26 cellular contexts compared by ENCODE assay signal in genomic region chr14:56133547-56133946, GRCh38. TPM values are rescaled to one million over a fixed set of nuclear protein-coding genes. Genes with fewer than 3 reads are reported as not detected.
DNase-seq lines count a peak whose midpoint lies in the region; ATAC-seq and TF ChIP-seq lines count a peak whose summit lies in the region.
"Had no signal": no experiment of that assay in that cellular context is flagged by ENCODE, and none has a peak within 500 bp of the region (broad histone marks: within the 10 kb centered on the region; RNA-seq: fewer than 3 reads in every experiment).

No MANE protein-coding gene starts in this region.

- H3K4me1 Mint-ChIP-seq in osteocyte (ENCODE audit: unreplicated experiment), result peaks cover 31% of the 10 kb centered on the region

- H3K9me3 Mint-ChIP-seq in osteocyte (ENCODE audit: unreplicated experiment), result no peaks in the 10 kb centered on the region
- H3K9me3 Mint-ChIP-seq: activated naive CD4-positive, alpha-beta T cell treated with anti-CD3 and anti-CD28 coated beads for 36 hours; activated T-cell treated with anti-CD3 and anti-CD28 coated beads, Interleukin-2, amount 50 U/mL, for 72 hours; immature natural killer cell; natural killer cell had no signal

- H3K27ac Mint-ChIP-seq in osteocyte (ENCODE audit: unreplicated experiment), result no peak overlapping the region
- H3K27ac Mint-ChIP-seq: activated CD4-positive, alpha-beta T cell treated with anti-CD3 and anti-CD28 coated beads for 36 hours; activated naive CD4-positive, alpha-beta T cell treated with anti-CD3 and anti-CD28 coated beads for 36 hours; activated T-cell treated with anti-CD3 and anti-CD28 coated beads, Interleukin-2, amount 50 U/mL, for 72 hours; natural killer cell; progenitor cell of endocrine pancreas had no signal

- no peaks in the 10 kb centered on the region for H3K9me3 ChIP-seq in BLaER1 treated with 17β-estradiol and CSF1 and Interleukin-3, amounts not matched to agents 10 nM and 100 nM (replicated peaks in 1 of 11)
- H3K9me3 ChIP-seq in KOPT-K1 (ENCODE audit: insufficient read depth, low read length, poor library complexity, severe bottlenecking), result no peaks in the 10 kb centered on the region
- H3K9me3 ChIP-seq in transverse colon, result no peaks in the 10 kb centered on the region

- H3K36me3 ChIP-seq in BLaER1 treated with 17β-estradiol and CSF1 and Interleukin-3, amounts not matched to agents 10 nM and 100 nM, result no peaks in the 10 kb centered on the region
- no peaks in the 10 kb centered on the region for H3K36me3 ChIP-seq in KOPT-K1 (ENCODE audit: insufficient read depth, low read length)
- no peaks in the 10 kb centered on the region for H3K36me3 ChIP-seq in transverse colon

- peaks cover 81 to 100% (median 89%) of the 10 kb centered on the region in 10 experiments for H3K4me1 ChIP-seq in BLaER1 treated with 17β-estradiol and CSF1 and Interleukin-3, amounts not matched to agents 10 nM and 100 nM
- H3K4me1 ChIP-seq in foreskin keratinocyte, result peaks cover 4% of the 10 kb centered on the region
- peaks cover 0 to 52% (median 14%) of the 10 kb centered on the region in 4 donors for H3K4me1 ChIP-seq in transverse colon

- ATAC-seq in foreskin keratinocyte (peak; percentile 48), HG03439 (IDR thresholded peaks at IDR 0.05; ENCODE audit: unreplicated experiment) (no peak), HG02798 (IDR thresholded peaks at IDR 0.05; ENCODE audit: poor library complexity, unreplicated experiment) (no peak)
- ATAC-seq: activated CD4-positive, alpha-beta T cell treated with anti-CD3 and anti-CD28 coated beads for 36 hours; activated T-cell treated with anti-CD3 and anti-CD28 coated beads, Interleukin-2, amount 50 U/mL, for 72 hours; left ventricle myocardium superior; natural killer cell; PC-3 had no signal

- in situ Hi-C loops in transverse colon (cut with MboI; ENCODE audit: low pct_ligation_motif_present in 1 of 4, low pct_unique_long_range_greater_than_20kb in 1 of 4, low sequenced_read_pairs in 3 of 4), result no loop called here

- no peaks in the 10 kb centered on the region for H3K27me3 Mint-ChIP-seq in osteocyte (ENCODE audit: unreplicated experiment)
- H3K27me3 Mint-ChIP-seq: progenitor cell of endocrine pancreas had no signal

- DNase-seq in NCI-H82 (lab: John Stamatoyannopoulos, UW) (peak; percentile 98), foreskin keratinocyte (no peak), osteocyte (ENCODE audit: extremely low spot score, unreplicated experiment) (no peak), transverse colon (no peak)
- DNase-seq: ACHN; activated CD4-positive, alpha-beta T cell treated with anti-CD3 and anti-CD28 coated beads for 36 hours; activated naive CD4-positive, alpha-beta T cell treated with anti-CD3 and anti-CD28 coated beads for 36 hours; activated T-cell treated with anti-CD3 and anti-CD28 coated beads, Interleukin-2, amount 50 U/mL, for 72 hours; amniotic stem cell; Calu3; erythroblast; foreskin fibroblast; H7; immature natural killer cell; Kasumi-1; left ventricle myocardium superior; midbrain; natural killer cell; NCI-H1930; NCI-H774; PC-3 had no signal

- H3K4me3 Mint-ChIP-seq in osteocyte (ENCODE audit: unreplicated experiment), result no peak overlapping the region
- H3K4me3 Mint-ChIP-seq: activated CD4-positive, alpha-beta T cell treated with anti-CD3 and anti-CD28 coated beads for 36 hours; activated naive CD4-positive, alpha-beta T cell treated with anti-CD3 and anti-CD28 coated beads for 36 hours; activated T-cell treated with anti-CD3 and anti-CD28 coated beads, Interleukin-2, amount 50 U/mL, for 72 hours; immature natural killer cell; natural killer cell had no signal

- H3K27me3 ChIP-seq in BLaER1 treated with 17β-estradiol and CSF1 and Interleukin-3, amounts not matched to agents 10 nM and 100 nM, result no peaks in the 10 kb centered on the region
- H3K27me3 ChIP-seq in foreskin keratinocyte, result peaks cover 29% of the 10 kb centered on the region
- no peaks in the 10 kb centered on the region for H3K27me3 ChIP-seq in transverse colon

- TF ChIP-seq CTCF in foreskin keratinocyte (conservative IDR thresholded peaks at IDR 0.05) (no peak), osteocyte (IDR thresholded peaks at IDR 0.05) (no peak), transverse colon (IDR thresholded peaks at IDR 0.05) (no peak)

- H3K9ac ChIP-seq in BLaER1 treated with 17β-estradiol and CSF1 and Interleukin-3, amounts not matched to agents 10 nM and 100 nM, result no peak overlapping the region

- H3K4me2 ChIP-seq in BLaER1 treated with 17β-estradiol and CSF1 and Interleukin-3, amounts not matched to agents 10 nM and 100 nM, result peak overlapping the region in 10 of 11 experiments; percentile 10 to 40 (median 28); a peak in 13 of 22 replicates

- no peak for TF ChIP-seq EP300 in transverse colon (IDR thresholded peaks at IDR 0.05; ENCODE audit: low read depth)

- peaks cover 32 to 100% (median 80%) of the 10 kb centered on the region in 11 experiments; a peak in 21 of 22 replicates for H4K20me1 ChIP-seq in BLaER1 treated with 17β-estradiol and CSF1 and Interleukin-3, amounts not matched to agents 10 nM and 100 nM

- no peak for TF ChIP-seq POLR2A in transverse colon (IDR thresholded peaks at IDR 0.05)

- H3K4me3 ChIP-seq in BLaER1 treated with 17β-estradiol and CSF1 and Interleukin-3, amounts not matched to agents 10 nM and 100 nM, result no peak overlapping the region
- no peak overlapping the region for H3K4me3 ChIP-seq in transverse colon

- H3K36me3 Mint-ChIP-seq in osteocyte (ENCODE audit: unreplicated experiment), result no peaks in the 10 kb centered on the region
- H3K36me3 Mint-ChIP-seq: immature natural killer cell, natural killer cell had no signal

- H3K27ac ChIP-seq in BLaER1 treated with 17β-estradiol and CSF1 and Interleukin-3, amounts not matched to agents 10 nM and 100 nM, result no peak overlapping the region
- H3K27ac ChIP-seq in KOPT-K1 (ENCODE audit: low read depth, low read length, poor library complexity, severe bottlenecking) (peak overlapping the region; percentile 28), foreskin keratinocyte (no peak overlapping the region), transverse colon (no peak overlapping the region)

- intact Hi-C loops in transverse colon (cut with DNase I; ENCODE audit: low total_unique reads), result no loop called here

- WGBS in transverse colon (ENCODE audit: low coverage in 1 of 2), 2 donors, result 69 to 93% methylated on average over 2 to 4 of the region's 4 CpGs

RNA-seq across cellular contexts. Expression of gene PELI2, which starts 15.3 kb away (rescaled TPM):
- 0.14 TPM in 1 of 2 replicates, not detected in the other for total RNA-seq in foreskin keratinocyte
- 0.04 TPM in 1 of 2 replicates, not detected in the other for polyA plus RNA-seq in foreskin keratinocyte
- 15.0 and 15.3 TPM in 2 replicates for total RNA-seq in osteocyte
- total RNA-seq in transverse colon, result 10 to 100 TPM in 3 of 4 donors, 1 to 10 TPM in 1; 4.8 to 29.9 (median 14.7) TPM
